ENCODE assay signal across 8 cellular contexts in genomic region chr6:40912158-40912946, GRCh38.
DNase-seq lines count a peak whose midpoint lies in the region; ATAC-seq and TF ChIP-seq lines count a peak whose summit lies in the region.

No MANE protein-coding gene starts in this region.

- peak; percentile 89 for ATAC-seq in GM21737 (IDR thresholded peaks at IDR 0.05; ENCODE audit: unreplicated experiment)

- TF ChIP-seq CTCF in KMS-11 (conservative IDR thresholded peaks at IDR 0.05; ENCODE audit: low read depth, low read length) (peak; percentile 39), dorsolateral prefrontal cortex (IDR thresholded peaks at IDR 0.05 in 54 of 56, conservative IDR thresholded peaks at IDR 0.05 in 2 of 56; ENCODE audit: low read depth in 1 of 56, partially characterized antibody in 56 of 56) (peak in 55 of 56 donors; percentile 24 to 72 (median 55))

- no peaks in the 10 kb centered on the region for H3K4me1 ChIP-seq in KMS-11 (ENCODE audit: low read depth, poor library complexity, severe bottlenecking)

- no peak overlapping the region for H3K4me2 ChIP-seq in KMS-11

- no peak overlapping the region; the same call in 1 of the 2 replicates for H2AFZ ChIP-seq in KMS-11 (ENCODE audit: low read depth)

- H3K27me3 ChIP-seq in KMS-11 (ENCODE audit: insufficient read depth, low read depth) (no peaks in the 10 kb centered on the region), dorsolateral prefrontal cortex (no peaks in the 10 kb centered on the region)

- no peak overlapping the region for H3K27ac ChIP-seq in KMS-11
- H3K27ac ChIP-seq in dorsolateral prefrontal cortex = no peak overlapping the region

- no peaks in the 10 kb centered on the region for H4K20me1 ChIP-seq in KMS-11 (ENCODE audit: insufficient read depth)

- intact Hi-C loops in dorsolateral prefrontal cortex (cut with DNase I) = loop anchor here in 1 of 2 donors (5.0 kb wide), 1 partner anchor 115 kb away; no protein-coding TSS in a partner anchor

- no peak overlapping the region for H3K9ac ChIP-seq in KMS-11

- peak; percentile 28 for DNase-seq in SIG-M5 treated with dmso at 0.1 percent for 504 hours (lab: John Stamatoyannopoulos, UW; ENCODE audit: unreplicated experiment)
- no peak for DNase-seq in SIG-M5 (lab: John Stamatoyannopoulos, UW)
- DNase-seq in OCI-M1 (lab: John Stamatoyannopoulos, UW) = peak; percentile 80
- DNase-seq in dorsolateral prefrontal cortex = peak in 9 of 10 donors; percentile 15 to 70 (median 61)
- DNase-seq in middle frontal gyrus (ENCODE audit: extremely low spot score, low spot score) = peak; percentile 12
- DNase-seq in SW 1271 (lab: John Stamatoyannopoulos, UW) = no peak

- H3K4me3 ChIP-seq in KMS-11 (IDR thresholded peaks at IDR 0.05; ENCODE audit: insufficient read depth, low read depth, low read length) = no peak overlapping the region
- H3K4me3 ChIP-seq in dorsolateral prefrontal cortex = no peak overlapping the region

- H3K36me3 ChIP-seq in KMS-11 (ENCODE audit: insufficient read depth) = no peaks in the 10 kb centered on the region

- no peaks in the 10 kb centered on the region for H3K79me2 ChIP-seq in KMS-11 (ENCODE audit: insufficient read depth, low read depth)

Comparison
In these comparisons a context has a peak if more than half of its experiments do, and no peak if none do; other contexts are left out.
1. DNase-seq: peak in SIG-M5 treated with dmso at 0.1 percent for 504 hours (single experiment), OCI-M1 (single experiment), dorsolateral prefrontal cortex (9 of 10) and middle frontal gyrus (single experiment); none in SIG-M5 (single experiment) and SW 1271 (0 of 2).